In the genomic region with DNA sequence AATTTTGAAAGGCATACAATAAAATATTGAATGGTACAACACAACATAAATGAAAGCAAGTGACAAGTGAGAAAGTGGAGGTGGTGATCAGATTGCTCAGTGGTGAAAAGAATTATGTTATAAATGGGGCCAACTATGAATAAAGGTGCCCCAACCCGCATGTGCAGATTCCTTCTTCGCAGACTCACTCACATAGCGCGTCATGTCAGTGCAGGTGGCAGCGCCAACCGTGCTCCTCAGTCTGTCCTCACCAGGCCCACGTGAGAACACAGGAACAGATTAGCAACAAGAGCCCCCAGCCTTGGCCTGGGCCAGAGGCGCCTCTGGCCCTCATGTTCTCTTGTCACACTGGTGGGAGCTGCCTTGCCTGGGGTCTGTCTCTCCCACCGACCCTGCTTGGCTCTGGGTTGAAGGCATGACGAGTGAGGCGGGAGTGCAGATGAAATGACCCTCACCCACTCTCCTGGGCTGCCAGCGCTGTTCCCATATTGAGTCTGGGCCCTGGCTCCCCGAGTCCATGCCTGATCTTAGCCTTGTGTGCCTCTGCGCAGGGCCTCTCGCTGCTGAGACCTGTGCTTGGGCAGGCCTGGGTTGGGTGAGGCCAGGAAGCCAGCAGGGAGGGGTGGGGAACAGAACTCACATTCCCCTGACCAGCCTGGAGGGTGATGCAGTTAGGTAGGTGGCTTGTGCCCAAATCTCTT, we compare ENCODE assay signal across 1 cellular context.
TF ChIP-seq lines count a peak whose summit lies in the region.

No MANE protein-coding gene starts in this region.

TF ChIP-seq in HepG2, 621 proteins besides CTCF, POLR2A, EP300 and RAD21:
- TF ChIP-seq, protein P1, sequence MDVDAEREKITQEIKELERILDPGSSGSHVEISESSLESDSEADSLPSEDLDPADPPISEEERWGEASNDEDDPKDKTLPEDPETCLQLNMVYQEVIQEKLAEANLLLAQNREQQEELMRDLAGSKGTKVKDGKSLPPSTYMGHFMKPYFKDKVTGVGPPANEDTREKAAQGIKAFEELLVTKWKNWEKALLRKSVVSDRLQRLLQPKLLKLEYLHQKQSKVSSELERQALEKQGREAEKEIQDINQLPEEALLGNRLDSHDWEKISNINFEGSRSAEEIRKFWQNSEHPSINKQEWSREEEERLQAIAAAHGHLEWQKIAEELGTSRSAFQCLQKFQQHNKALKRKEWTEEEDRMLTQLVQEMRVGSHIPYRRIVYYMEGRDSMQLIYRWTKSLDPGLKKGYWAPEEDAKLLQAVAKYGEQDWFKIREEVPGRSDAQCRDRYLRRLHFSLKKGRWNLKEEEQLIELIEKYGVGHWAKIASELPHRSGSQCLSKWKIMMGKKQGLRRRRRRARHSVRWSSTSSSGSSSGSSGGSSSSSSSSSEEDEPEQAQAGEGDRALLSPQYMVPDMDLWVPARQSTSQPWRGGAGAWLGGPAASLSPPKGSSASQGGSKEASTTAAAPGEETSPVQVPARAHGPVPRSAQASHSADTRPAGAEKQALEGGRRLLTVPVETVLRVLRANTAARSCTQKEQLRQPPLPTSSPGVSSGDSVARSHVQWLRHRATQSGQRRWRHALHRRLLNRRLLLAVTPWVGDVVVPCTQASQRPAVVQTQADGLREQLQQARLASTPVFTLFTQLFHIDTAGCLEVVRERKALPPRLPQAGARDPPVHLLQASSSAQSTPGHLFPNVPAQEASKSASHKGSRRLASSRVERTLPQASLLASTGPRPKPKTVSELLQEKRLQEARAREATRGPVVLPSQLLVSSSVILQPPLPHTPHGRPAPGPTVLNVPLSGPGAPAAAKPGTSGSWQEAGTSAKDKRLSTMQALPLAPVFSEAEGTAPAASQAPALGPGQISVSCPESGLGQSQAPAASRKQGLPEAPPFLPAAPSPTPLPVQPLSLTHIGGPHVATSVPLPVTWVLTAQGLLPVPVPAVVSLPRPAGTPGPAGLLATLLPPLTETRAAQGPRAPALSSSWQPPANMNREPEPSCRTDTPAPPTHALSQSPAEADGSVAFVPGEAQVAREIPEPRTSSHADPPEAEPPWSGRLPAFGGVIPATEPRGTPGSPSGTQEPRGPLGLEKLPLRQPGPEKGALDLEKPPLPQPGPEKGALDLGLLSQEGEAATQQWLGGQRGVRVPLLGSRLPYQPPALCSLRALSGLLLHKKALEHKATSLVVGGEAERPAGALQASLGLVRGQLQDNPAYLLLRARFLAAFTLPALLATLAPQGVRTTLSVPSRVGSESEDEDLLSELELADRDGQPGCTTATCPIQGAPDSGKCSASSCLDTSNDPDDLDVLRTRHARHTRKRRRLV (CRISPR knock-in tag; IDR thresholded peaks at IDR 0.05), result no peak
- TF ChIP-seq, protein P2, sequence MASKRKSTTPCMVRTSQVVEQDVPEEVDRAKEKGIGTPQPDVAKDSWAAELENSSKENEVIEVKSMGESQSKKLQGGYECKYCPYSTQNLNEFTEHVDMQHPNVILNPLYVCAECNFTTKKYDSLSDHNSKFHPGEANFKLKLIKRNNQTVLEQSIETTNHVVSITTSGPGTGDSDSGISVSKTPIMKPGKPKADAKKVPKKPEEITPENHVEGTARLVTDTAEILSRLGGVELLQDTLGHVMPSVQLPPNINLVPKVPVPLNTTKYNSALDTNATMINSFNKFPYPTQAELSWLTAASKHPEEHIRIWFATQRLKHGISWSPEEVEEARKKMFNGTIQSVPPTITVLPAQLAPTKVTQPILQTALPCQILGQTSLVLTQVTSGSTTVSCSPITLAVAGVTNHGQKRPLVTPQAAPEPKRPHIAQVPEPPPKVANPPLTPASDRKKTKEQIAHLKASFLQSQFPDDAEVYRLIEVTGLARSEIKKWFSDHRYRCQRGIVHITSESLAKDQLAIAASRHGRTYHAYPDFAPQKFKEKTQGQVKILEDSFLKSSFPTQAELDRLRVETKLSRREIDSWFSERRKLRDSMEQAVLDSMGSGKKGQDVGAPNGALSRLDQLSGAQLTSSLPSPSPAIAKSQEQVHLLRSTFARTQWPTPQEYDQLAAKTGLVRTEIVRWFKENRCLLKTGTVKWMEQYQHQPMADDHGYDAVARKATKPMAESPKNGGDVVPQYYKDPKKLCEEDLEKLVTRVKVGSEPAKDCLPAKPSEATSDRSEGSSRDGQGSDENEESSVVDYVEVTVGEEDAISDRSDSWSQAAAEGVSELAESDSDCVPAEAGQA (IDR thresholded peaks at IDR 0.05; ENCODE audit: low read depth), result no peak
- TF ChIP-seq, protein P2 (CRISPR knock-in tag; IDR thresholded peaks at IDR 0.05; ENCODE audit: borderline replicate concordance), result no peak
- TF ChIP-seq ZNF747 (CRISPR knock-in tag; IDR thresholded peaks at IDR 0.05; ENCODE audit: borderline replicate concordance) (no peak), DNMT3B (CRISPR knock-in tag; conservative IDR thresholded peaks at IDR 0.05) (no peak), POLR2G (IDR thresholded peaks at IDR 0.05; ENCODE audit: low read depth, low read length) (no peak), CHD2 (IDR thresholded peaks at IDR 0.05; ENCODE audit: low read depth, low read length) (no peak), MXI1 (IDR thresholded peaks at IDR 0.05; ENCODE audit: borderline replicate concordance, low read depth, low read length) (no peak), AGO2 (optimal IDR thresholded peaks at IDR 0.05; ENCODE audit: low read depth, low read length) (peak; percentile 24), SOX6 (IDR thresholded peaks at IDR 0.05) (no peak), SOX6 (CRISPR knock-in tag; IDR thresholded peaks at IDR 0.05) (no peak)
